Comparison of ENCODE assay signal across 17 cellular contexts in the genomic region with DNA sequence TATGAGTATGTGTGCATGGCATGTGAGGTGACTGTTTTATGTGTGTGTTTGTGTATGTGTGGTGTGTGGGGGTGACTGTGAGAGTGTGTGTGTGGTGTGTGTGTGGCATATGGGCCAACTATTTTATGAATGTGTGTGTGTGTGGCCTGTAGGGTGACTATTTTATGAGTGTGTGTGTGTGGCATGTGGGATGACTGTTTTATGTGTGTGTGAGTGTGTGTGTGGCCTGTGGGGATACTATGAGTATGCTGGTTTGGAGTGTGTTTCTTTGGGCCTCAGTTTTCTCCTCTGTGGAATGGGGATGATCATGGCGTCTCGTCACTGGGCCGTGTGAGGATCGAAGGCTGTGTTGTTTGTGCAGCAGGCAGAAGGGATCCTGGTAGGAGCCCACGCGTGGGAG.
DNase-seq lines count a peak whose midpoint lies in the region; ATAC-seq lines count a peak whose summit lies in the region.
"Had no signal": no experiment of that assay in that cellular context is flagged by ENCODE, and none has a peak within 500 bp of the region (broad histone marks: within the 10 kb centered on the region; RNA-seq: fewer than 3 reads in every experiment).

No MANE protein-coding gene starts in this region.

- no peaks in the 10 kb centered on the region for H3K27me3 Mint-ChIP-seq in activated T-cell treated with anti-CD3 and anti-CD28 coated beads, Interleukin-2, amount 50 U/mL, for 4 hours (ENCODE audit: low read depth)
- no peaks in the 10 kb centered on the region for H3K27me3 Mint-ChIP-seq in stimulated activated memory B cell treated with anti-CD40 and anti-IgM and Interleukin-4, amounts not matched to agents 10 μg/mL and 1 μg/mL and 100 μg/mL, for 72 hours

- ATAC-seq in activated T-cell treated with anti-CD3 and anti-CD28 coated beads, Interleukin-2, amount 50 U/mL, for 4 hours = peak; percentile 9 to 10
- ATAC-seq in stimulated activated memory B cell treated with anti-CD40 and anti-IgM and Interleukin-4, amounts not matched to agents 10 μg/mL and 1 μg/mL and 100 μg/mL, for 72 hours = no peak

- H3K4me3 Mint-ChIP-seq in activated T-cell treated with anti-CD3 and anti-CD28 coated beads, Interleukin-2, amount 50 U/mL, for 4 hours = no peak overlapping the region
- no peak overlapping the region for H3K4me3 Mint-ChIP-seq in stimulated activated memory B cell treated with anti-CD40 and anti-IgM and Interleukin-4, amounts not matched to agents 10 μg/mL and 1 μg/mL and 100 μg/mL, for 72 hours

- no peak for DNase-seq in activated T-cell treated with anti-CD3 and anti-CD28 coated beads, Interleukin-2, amount 50 U/mL, for 4 hours
- no peak for DNase-seq in activated T-cell treated with anti-CD3 and anti-CD28 coated beads, Interleukin-2, amount 50 U/mL, for 48 hours
- DNase-seq in HT1080 (ENCODE audit: low read depth) (peak; percentile 17), dermis blood vessel endothelial cell (peak; percentile 33), renal cortical epithelial cell (ENCODE audit: low read depth) (peak; percentile 20), NCI-H146 treated with DMSO at 0.1 percent for 48 hours (lab: John Stamatoyannopoulos, UW; ENCODE audit: unreplicated experiment) (no peak), HuH-7.5 (ENCODE audit: low spot score) (no peak)
- DNase-seq: DMS79, hypothalamus, Karpas-422, NCI-H1105 treated with DMSO at 0.1 percent for 48 hours, NCI-H2171, NCI-H82, nucleus accumbens, Peyer's patch, transverse colon had no signal

- peaks cover 31% of the 10 kb centered on the region for H3K4me1 Mint-ChIP-seq in activated T-cell treated with anti-CD3 and anti-CD28 coated beads, Interleukin-2, amount 50 U/mL, for 4 hours (ENCODE audit: low read depth)
- H3K4me1 Mint-ChIP-seq in stimulated activated memory B cell treated with anti-CD40 and anti-IgM and Interleukin-4, amounts not matched to agents 10 μg/mL and 1 μg/mL and 100 μg/mL, for 72 hours = peaks cover 28% of the 10 kb centered on the region

- no peak overlapping the region for H3K27ac Mint-ChIP-seq in stimulated activated memory B cell treated with anti-CD40 and anti-IgM and Interleukin-4, amounts not matched to agents 10 μg/mL and 1 μg/mL and 100 μg/mL, for 72 hours

- H3K36me3 Mint-ChIP-seq in activated T-cell treated with anti-CD3 and anti-CD28 coated beads, Interleukin-2, amount 50 U/mL, for 4 hours (ENCODE audit: insufficient read depth) = peaks cover 3% of the 10 kb centered on the region
- peaks cover 11% of the 10 kb centered on the region for H3K36me3 Mint-ChIP-seq in stimulated activated memory B cell treated with anti-CD40 and anti-IgM and Interleukin-4, amounts not matched to agents 10 μg/mL and 1 μg/mL and 100 μg/mL, for 72 hours

- H3K9me3 Mint-ChIP-seq in activated T-cell treated with anti-CD3 and anti-CD28 coated beads, Interleukin-2, amount 50 U/mL, for 4 hours = no peaks in the 10 kb centered on the region
- H3K9me3 Mint-ChIP-seq in stimulated activated memory B cell treated with anti-CD40 and anti-IgM and Interleukin-4, amounts not matched to agents 10 μg/mL and 1 μg/mL and 100 μg/mL, for 72 hours = no peaks in the 10 kb centered on the region

Comparison
In these comparisons a context has a peak if more than half of its experiments do, and no peak if none do; other contexts are left out.
1. DNase-seq: peak in HT1080 (single experiment), dermis blood vessel endothelial cell (single experiment) and renal cortical epithelial cell (single experiment); none in activated T-cell treated with anti-CD3 and anti-CD28 coated beads, Interleukin-2, amount 50 U/mL, for 4 hours (single experiment), activated T-cell treated with anti-CD3 and anti-CD28 coated beads, Interleukin-2, amount 50 U/mL, for 48 hours (0 of 2), NCI-H146 treated with DMSO at 0.1 percent for 48 hours (single experiment) and HuH-7.5 (single experiment).